Comparison of ENCODE assay signal across 19 cellular contexts in genomic region chr1:42430286-42430685, GRCh38. TPM values are rescaled to one million over a fixed set of nuclear protein-coding genes. Genes with fewer than 3 reads are reported as not detected.
DNase-seq lines count a peak whose midpoint lies in the region; ATAC-seq and TF ChIP-seq lines count a peak whose summit lies in the region.
"Had no signal": no experiment of that assay in that cellular context is flagged by ENCODE, and none has a peak within 500 bp of the region (broad histone marks: within the 10 kb centered on the region; RNA-seq: fewer than 3 reads in every experiment).

No MANE protein-coding gene starts in this region.

- intact Hi-C loops in PC-3 (cut with micrococcal nuclease): loop anchor here (2.0 kb wide), 2 partner anchors 33 to 37 kb away; partner anchors contain the start of gene CCDC30
- intact Hi-C loops in esophagus muscularis mucosa (cut with DNase I): no loop called here
- intact Hi-C loops in posterior cingulate gyrus (cut with DNase I): no loop called here
- intact Hi-C loops in heart right ventricle (cut with DNase I): no loop called here

- peak overlapping the region; percentile 55 for H3K4me2 ChIP-seq in BLaER1
- H3K4me2 ChIP-seq in PC-3 (ENCODE audit: low read length): peak overlapping the region; percentile 36
- no peak overlapping the region for H3K4me2 ChIP-seq in parathyroid adenoma (ENCODE audit: low read length)

- H3K4me3 ChIP-seq in BLaER1: no peak overlapping the region
- no peak overlapping the region for H3K4me3 ChIP-seq in PC-3 (ENCODE audit: low read length)
- H3K4me3 ChIP-seq in parathyroid adenoma (ENCODE audit: low read depth, low read length): no peak overlapping the region
- H3K4me3 ChIP-seq in esophagus muscularis mucosa: no peak overlapping the region
- H3K4me3 ChIP-seq in heart right ventricle: no peak overlapping the region
- H3K4me3 ChIP-seq: GM12878, HAP-1 had no signal

- no peak for TF ChIP-seq POLR2A in esophagus muscularis mucosa (IDR thresholded peaks at IDR 0.05; ENCODE audit: low read depth)

- no peaks in the 10 kb centered on the region for H3K27me3 ChIP-seq in BLaER1
- H3K27me3 ChIP-seq in PC-3 (ENCODE audit: low read length): no peaks in the 10 kb centered on the region
- H3K27me3 ChIP-seq in parathyroid adenoma (ENCODE audit: control insufficient read depth, insufficient read depth, low read length): no peaks in the 10 kb centered on the region
- H3K27me3 ChIP-seq in esophagus muscularis mucosa: no peaks in the 10 kb centered on the region
- H3K27me3 ChIP-seq in heart right ventricle: no peaks in the 10 kb centered on the region

- no peaks in the 10 kb centered on the region for H3K79me2 ChIP-seq in PC-3 (ENCODE audit: low read length)
- no peaks in the 10 kb centered on the region for H3K79me2 ChIP-seq in parathyroid adenoma

- TF ChIP-seq CTCF in PC-3 (conservative IDR thresholded peaks at IDR 0.05; ENCODE audit: low read depth, low read length) (no peak), parathyroid adenoma (IDR thresholded peaks at IDR 0.05) (no peak), esophagus muscularis mucosa (IDR thresholded peaks at IDR 0.05) (no peak), heart right ventricle (IDR thresholded peaks at IDR 0.05) (no peak)

- H3K9ac ChIP-seq in BLaER1 (no peak overlapping the region), PC-3 (ENCODE audit: low read length) (no peak overlapping the region), parathyroid adenoma (no peak overlapping the region)

- DNase-seq in PC-3 (peak; percentile 75), fibroblast of peridontal ligament (ENCODE audit: extremely low read depth) (peak; percentile 10), esophagus muscularis mucosa (ENCODE audit: extremely low spot score) (no peak), posterior cingulate gyrus (no peak), heart right ventricle (no peak)
- DNase-seq in activated CD4-positive, CD25-positive, alpha-beta regulatory T cell (lab: John Stamatoyannopoulos, UW): no peak
- DNase-seq: AML-193; C1 segment of cervical spinal cord; Calu3; CD4-positive, alpha-beta T cell; DMS 273 treated with DMSO at 0.1 percent for 48 hours had no signal

- POLR2A ChIA-PET in PC-3 (lab: Charles Lee; ENCODE audit: unreplicated experiment): interaction anchor here (0.7 to 0.8 kb wide), 2 partner anchors 25 to 94 kb away, joined by 3 to 4 read pairs; no protein-coding TSS in a partner anchor

- H4K20me1 ChIP-seq in BLaER1: no peaks in the 10 kb centered on the region
- no peaks in the 10 kb centered on the region for H4K20me1 ChIP-seq in PC-3 (ENCODE audit: low read length)

- no peak overlapping the region for H3K27ac ChIP-seq in BLaER1
- peak overlapping the region; percentile 57 for H3K27ac ChIP-seq in PC-3 (ENCODE audit: low read length)
- peak overlapping the region; percentile 61 for H3K27ac ChIP-seq in parathyroid adenoma
- H3K27ac ChIP-seq in esophagus muscularis mucosa (replicated peaks in 1 of 4): no peak overlapping the region
- no peak overlapping the region for H3K27ac ChIP-seq in heart right ventricle
- H3K27ac ChIP-seq: 22Rv1 had no signal

- H2AFZ ChIP-seq in PC-3 (ENCODE audit: low read length) (no peak overlapping the region), parathyroid adenoma (no peak overlapping the region)

- H3K9me3 ChIP-seq in BLaER1 (no peaks in the 10 kb centered on the region), PC-3 (ENCODE audit: low read length) (no peaks in the 10 kb centered on the region), parathyroid adenoma (ENCODE audit: control insufficient read depth, low read length) (no peaks in the 10 kb centered on the region), esophagus muscularis mucosa (no peaks in the 10 kb centered on the region), heart right ventricle (no peaks in the 10 kb centered on the region)
- H3K9me3 ChIP-seq: HAP-1 had no signal

- H3K4me1 ChIP-seq in BLaER1 (peaks cover 10% of the 10 kb centered on the region), PC-3 (ENCODE audit: insufficient read depth, low read length) (peaks cover 49% of the 10 kb centered on the region), parathyroid adenoma (peaks cover 23% of the 10 kb centered on the region), esophagus muscularis mucosa (peaks cover 0 to 3% (median 0%) of the 10 kb centered on the region in 4 donors), heart right ventricle (peaks cover 0 to 21% (median 3%) of the 10 kb centered on the region in 9 donors)
- H3K4me1 ChIP-seq: HAP-1 had no signal

- TF ChIP-seq EP300 in esophagus muscularis mucosa (IDR thresholded peaks at IDR 0.05): no peak

- no peaks in the 10 kb centered on the region for H3K36me3 ChIP-seq in BLaER1
- H3K36me3 ChIP-seq in PC-3 (ENCODE audit: low read depth, low read length): no peaks in the 10 kb centered on the region
- no peaks in the 10 kb centered on the region for H3K36me3 ChIP-seq in parathyroid adenoma (ENCODE audit: control insufficient read depth, insufficient read depth, low read length)
- H3K36me3 ChIP-seq in esophagus muscularis mucosa: no peaks in the 10 kb centered on the region
- H3K36me3 ChIP-seq in heart right ventricle: no peaks in the 10 kb centered on the region
- H3K36me3 ChIP-seq: HAP-1 had no signal

- H3F3A ChIP-seq in PC-3 (ENCODE audit: low read length, unreplicated experiment): no peaks in the 10 kb centered on the region

- 94% methylated on average over 2 of the region's 2 CpGs for WGBS in esophagus muscularis mucosa
- WGBS in heart right ventricle, 2 donors: 87 to 92% methylated on average over 2 of the region's 2 CpGs

- CTCF ChIA-PET in PC-3 (lab: Charles Lee): no interaction called here

- ATAC-seq in PC-3 (peak; percentile 59), heart right ventricle (no peak)

- BruUV-seq in PC-3 (replicated peaks; lab: Mats Ljungman, UMichigan): no TSS peak

- no peaks in the 10 kb centered on the region for H3K9me2 ChIP-seq in PC-3 (replicated peaks; ENCODE audit: low read length)

RNA-seq across cellular contexts. Expression of gene ZMYND12, which starts 25.5 kb away (rescaled TPM):
- total RNA-seq in PC-3 (2014; rRNA removed) (not detected in 2 replicates), esophagus muscularis mucosa (1 to 10 TPM in 1 of 4 donors, under 1 TPM in 2, not detected in 1; 0.23 to 1.7 (median 0.78) TPM), heart right ventricle (1 to 10 TPM in 9 of 10 donors, under 1 TPM in 1; 0.52 to 5.9 (median 2.9) TPM)
- polyA plus RNA-seq in heart right ventricle: under 1 TPM; 0.38 to 0.51 TPM
- total RNA-seq: G401, H1 had no signal

RNA-seq across cellular contexts. Expression of gene PPCS, which starts 26.1 kb away (rescaled TPM):
- total RNA-seq in PC-3 (2014; rRNA removed) (45.6 and 56.1 TPM in 2 replicates), esophagus muscularis mucosa (100 to 1,000 TPM in 2 of 4 donors, 10 to 100 TPM in 2; 59.1 to 105 (median 90.6) TPM), heart right ventricle (10 to 100 TPM; 33.2 to 50.0 (median 40.1) TPM)
- polyA plus RNA-seq in heart right ventricle: 10 to 100 TPM; 43.5 to 45.8 TPM

RNA-seq across cellular contexts. Expression of gene CCDC30, which starts 32.8 kb away (rescaled TPM):
- total RNA-seq in PC-3 (2014; rRNA removed) (0.46 and 0.58 TPM in 2 replicates), esophagus muscularis mucosa (1 to 10 TPM in 3 of 4 donors, under 1 TPM in 1; 0.99 to 4.1 (median 1.7) TPM), heart right ventricle (1 to 10 TPM in 8 of 10 donors, under 1 TPM in 2; 0.70 to 3.2 (median 1.4) TPM)
- polyA plus RNA-seq in heart right ventricle: under 1 TPM; 0.38 to 0.73 TPM

RNA-seq across cellular contexts. Expression of gene RIMKLA, which starts 49.7 kb away (rescaled TPM):
- total RNA-seq in PC-3 (2014; rRNA removed): 3.5 and 4.5 TPM in 2 replicates
- total RNA-seq in esophagus muscularis mucosa: 1 to 10 TPM; 1.8 to 5.3 (median 3.4) TPM
- total RNA-seq in heart right ventricle: 10 to 100 TPM in 4 of 10 donors, 1 to 10 TPM in 6; 5.3 to 16.7 (median 8.6) TPM
- 1 to 10 TPM in 1 of 2 donors, under 1 TPM in 1; 0.80 to 1.0 TPM for polyA plus RNA-seq in heart right ventricle
- total RNA-seq: HFFc6 had no signal

Comparison
In these comparisons a context has a peak if more than half of its experiments do, and no peak if none do; other contexts are left out.
1. H3K27ac ChIP-seq: peak in PC-3 (single experiment) and parathyroid adenoma (single experiment); none in BLaER1 (single experiment), esophagus muscularis mucosa (0 of 4) and heart right ventricle (0 of 10).
2. DNase-seq: peak in PC-3 (single experiment) and fibroblast of peridontal ligament (single experiment); none in esophagus muscularis mucosa (single experiment), posterior cingulate gyrus (0 of 10), activated CD4-positive, CD25-positive, alpha-beta regulatory T cell (0 of 4) and heart right ventricle (0 of 2).